Comparison of ENCODE assay signal across 7 cellular contexts in the genomic region with DNA sequence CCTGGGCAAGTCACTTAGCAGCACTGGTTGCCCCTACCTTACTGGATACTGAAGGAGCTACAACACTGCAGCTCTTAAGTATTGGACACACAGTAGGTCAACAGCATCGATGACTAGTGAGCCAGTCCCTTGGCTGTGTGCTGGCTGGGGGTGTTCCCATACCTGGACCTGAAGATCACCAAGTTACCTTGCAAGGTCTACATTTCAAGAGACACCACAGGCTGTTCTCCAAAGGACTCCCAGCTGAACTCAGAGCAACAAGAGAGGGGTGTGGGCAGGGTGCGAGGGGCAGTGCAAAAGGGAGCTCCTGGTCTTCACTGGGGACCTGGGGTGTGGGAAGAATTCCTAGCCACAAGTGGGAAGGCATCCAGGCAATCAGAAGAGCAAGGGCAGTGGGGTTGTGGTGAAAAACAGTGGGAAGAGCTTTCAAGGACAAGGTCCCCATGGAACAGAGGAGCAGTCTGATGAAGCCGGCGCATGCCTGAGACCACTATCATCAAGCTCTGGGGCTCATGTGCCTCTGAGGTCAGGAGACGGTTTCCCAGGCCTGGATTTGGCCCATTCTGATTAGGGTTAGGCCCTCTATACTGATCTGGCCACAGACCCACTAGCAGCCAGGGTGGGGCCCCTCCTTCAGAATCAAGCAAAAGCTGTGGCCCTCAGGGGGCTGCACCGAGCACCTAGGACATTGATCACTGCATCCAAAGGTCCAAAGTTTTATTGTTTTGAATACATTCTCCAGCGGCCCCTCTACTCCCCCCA. TPM values are rescaled to one million over a fixed set of nuclear protein-coding genes. Genes with fewer than 3 reads are reported as not detected.
DNase-seq lines count a peak whose midpoint lies in the region; FAIRE-seq and TF ChIP-seq lines count a peak whose summit lies in the region.
"Had no signal": no experiment of that assay in that cellular context is flagged by ENCODE, and none has a peak within 500 bp of the region (broad histone marks: within the 10 kb centered on the region; RNA-seq: fewer than 3 reads in every experiment).

No MANE protein-coding gene starts in this region.

- intact Hi-C loops in ascending aorta (cut with DNase I): loop anchor here (1.0 kb wide), 2 partner anchors 32 to 49 kb away; no protein-coding TSS in a partner anchor

- FAIRE-seq in GM12892 (lab: Jason Lieb, UNC): no peak

- H3K4me2 ChIP-seq in neural progenitor cell: no peak overlapping the region

- peaks cover 6 to 18% of the 10 kb centered on the region in 2 donors for H3K36me3 ChIP-seq in ascending aorta
- no peaks in the 10 kb centered on the region for H3K36me3 ChIP-seq in neural progenitor cell

- H2AFZ ChIP-seq in neural progenitor cell (replicated peaks): no peak overlapping the region

- H3K9ac ChIP-seq in neural progenitor cell: no peak overlapping the region

- H3K27ac ChIP-seq in ascending aorta (peak overlapping the region; percentile 97 to 99), neural progenitor cell (no peak overlapping the region)
- H3K27ac ChIP-seq: SJSA1 had no signal

- H3K4me3 Mint-ChIP-seq in neural progenitor cell: peak overlapping the region; percentile 69

- peaks cover 43% of the 10 kb centered on the region for H3F3A ChIP-seq in neural progenitor cell (ENCODE audit: low read depth)

- H3K27me3 Mint-ChIP-seq in neural progenitor cell (ENCODE audit: insufficient read depth, low read depth): peaks cover 3% of the 10 kb centered on the region

- H3K4me1 ChIP-seq in ascending aorta (peaks cover 25 to 56% of the 10 kb centered on the region in 2 donors), neural progenitor cell (peaks cover 7% of the 10 kb centered on the region)

- H3K9me3 ChIP-seq in ascending aorta: no peaks in the 10 kb centered on the region
- H3K9me3 ChIP-seq in neural progenitor cell (ENCODE audit: low read depth): no peaks in the 10 kb centered on the region
- H3K9me3 ChIP-seq: SJSA1 had no signal

- 0 out of 2 replicates have a peak, but pooled peaks have one; percentile 18 for TF ChIP-seq POLR2A in GM12892 (IDR thresholded peaks at IDR 0.05; ENCODE audit: low read depth, low read length)

- peaks cover 2% of the 10 kb centered on the region for H3K36me3 Mint-ChIP-seq in neural progenitor cell

- no peak overlapping the region for H3K4me3 ChIP-seq in ascending aorta
- no peak overlapping the region for H3K4me3 ChIP-seq in neural progenitor cell
- H3K4me3 ChIP-seq: SJSA1 had no signal

- H3K27me3 ChIP-seq in ascending aorta: no peaks in the 10 kb centered on the region
- no peaks in the 10 kb centered on the region for H3K27me3 ChIP-seq in neural progenitor cell
- H3K27me3 ChIP-seq: SJSA1 had no signal

- H4K20me1 ChIP-seq in neural progenitor cell (ENCODE audit: low read depth): peaks cover 72% of the 10 kb centered on the region

- TF ChIP-seq CTCF in ascending aorta (IDR thresholded peaks at IDR 0.05): no peak
- no peak for TF ChIP-seq CTCF in neural progenitor cell (IDR thresholded peaks at IDR 0.05)

- H3K79me2 ChIP-seq in neural progenitor cell (ENCODE audit: low read depth): peaks cover 33% of the 10 kb centered on the region

- DNase-seq in GM12892 (ENCODE audit: insufficient read length) (no peak), ascending aorta (ENCODE audit: low spot score in 2 of 2) (no peak), neural progenitor cell (ENCODE audit: low spot score) (no peak), NCI-H748 treated with DMSO at 0.1 percent for 48 hours (lab: John Stamatoyannopoulos, UW) (no peak), C1 segment of cervical spinal cord (lab: John Stamatoyannopoulos, UW) (no peak)
- DNase-seq in activated CD4-positive, CD25-positive, alpha-beta regulatory T cell (lab: John Stamatoyannopoulos, UW): no peak

- peaks cover 44% of the 10 kb centered on the region for H3K4me1 Mint-ChIP-seq in neural progenitor cell

- no peak overlapping the region for H3K27ac Mint-ChIP-seq in neural progenitor cell

- no peaks in the 10 kb centered on the region for H3K9me3 Mint-ChIP-seq in neural progenitor cell

RNA-seq across cellular contexts. Expression of gene GSK3A, which starts 4.6 kb away (rescaled TPM):
- 21.9 TPM for polyA plus RNA-seq in GM12892 (2012; ENCODE audit: missing spikeins)
- total RNA-seq in ascending aorta: 27.0 TPM
- 22.5 and 41.3 TPM in 2 replicates for total RNA-seq in neural progenitor cell (ENCODE audit: low replicate concordance)

RNA-seq across cellular contexts. Expression of gene ERF, which starts 7.9 kb away (rescaled TPM):
- polyA plus RNA-seq in GM12892 (2012; ENCODE audit: missing spikeins): 10.6 TPM
- total RNA-seq in ascending aorta: 51.6 TPM
- 43.1 and 94.8 TPM in 2 replicates for total RNA-seq in neural progenitor cell (ENCODE audit: low replicate concordance)

RNA-seq across cellular contexts. Expression of gene CIC, which starts 22.0 kb away (rescaled TPM):
- polyA plus RNA-seq in GM12892 (2012; ENCODE audit: missing spikeins): 6.1 TPM
- 247 TPM for total RNA-seq in ascending aorta
- total RNA-seq in neural progenitor cell (ENCODE audit: low replicate concordance): 5.2 and 28.1 TPM in 2 replicates

RNA-seq across cellular contexts. Expression of gene ZNF526, which starts 26.9 kb away (rescaled TPM):
- polyA plus RNA-seq in GM12892 (2012; ENCODE audit: missing spikeins): 3.5 TPM
- total RNA-seq in ascending aorta: 7.0 TPM
- total RNA-seq in neural progenitor cell (ENCODE audit: low replicate concordance): 6.5 and 13.0 TPM in 2 replicates

RNA-seq across cellular contexts. Expression of gene DEDD2, which starts 29.6 kb away (rescaled TPM):
- 11.7 TPM for polyA plus RNA-seq in GM12892 (2012; ENCODE audit: missing spikeins)
- total RNA-seq in ascending aorta (30.2 TPM), neural progenitor cell (ENCODE audit: low replicate concordance) (19.8 and 54.2 TPM in 2 replicates)
